ENCODE assay signal across 8 cellular contexts in the genomic region with DNA sequence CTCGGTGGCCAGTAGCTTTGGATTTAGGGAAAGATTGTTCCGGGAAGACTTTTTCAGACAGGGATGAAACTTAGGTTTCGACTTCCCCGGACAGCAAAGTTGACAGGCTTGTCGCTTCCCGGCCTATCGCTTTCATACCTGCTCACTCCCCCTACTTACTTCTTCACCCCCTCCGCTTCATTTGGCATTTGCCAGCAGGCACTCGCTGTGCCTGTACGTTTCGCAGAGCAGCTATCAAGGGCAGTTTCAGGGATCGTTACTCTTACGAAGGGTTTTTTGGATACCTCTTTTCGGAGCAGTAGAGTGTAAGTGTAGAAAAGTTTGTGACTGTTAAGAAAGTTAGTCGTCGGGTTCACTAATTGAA. TPM values are rescaled to one million over a fixed set of nuclear protein-coding genes. Genes with fewer than 3 reads are reported as not detected.
DNase-seq lines count a peak whose midpoint lies in the region; ATAC-seq and TF ChIP-seq lines count a peak whose summit lies in the region.
"Had no signal": no experiment of that assay in that cellular context is flagged by ENCODE, and none has a peak within 500 bp of the region (broad histone marks: within the 10 kb centered on the region; RNA-seq: fewer than 3 reads in every experiment).

No MANE protein-coding gene starts in this region.

- intact Hi-C loops in left cardiac atrium (cut with DNase I): no loop called here

- peak overlapping the region; percentile 55 to 75 (median 64) for H3K4me3 ChIP-seq in skin epidermis

- in situ Hi-C loops in GM18951 (cut with MboI; ENCODE audit: low sequenced_read_pairs, unreplicated experiment): no loop called here

- peak; percentile 20 for DNase-seq in NCI-H146 (lab: John Stamatoyannopoulos, UW)
- DNase-seq in activated effector memory CD4-positive, alpha-beta T cell treated with Interleukin-2 at 50 U/mL for 16 hours: peak; percentile 9
- peak; percentile 26 for DNase-seq in left cardiac atrium
- no peak for DNase-seq in NCI-H524 treated with DMSO at 0.1 percent for 48 hours (lab: John Stamatoyannopoulos, UW)

- peak; percentile 33 for TF ChIP-seq POLR2A in GM18951 (IDR thresholded peaks at IDR 0.05; ENCODE audit: extremely low read depth, insufficient read depth, insufficient read length)

- H3K27ac ChIP-seq in skin epidermis: peak overlapping the region; percentile 4 to 96 (median 85)

- ATAC-seq in left cardiac atrium: peak in 1 of 2 donors; percentile 21
- ATAC-seq in GM21737 (IDR thresholded peaks at IDR 0.05; ENCODE audit: unreplicated experiment): no peak

RNA-seq across cellular contexts. Expression of a gene that starts 0.4 kb away (rescaled TPM):
- total RNA-seq in left cardiac atrium: 10 to 100 TPM; 21.7 to 22.6 TPM

RNA-seq across cellular contexts. Expression of a gene that starts 0.8 kb away (rescaled TPM):
- 10 to 100 TPM in 1 of 2 donors, 1 to 10 TPM in 1; 7.7 to 10.3 TPM for total RNA-seq in left cardiac atrium

RNA-seq across cellular contexts. Expression of a gene that starts 58.9 kb away (rescaled TPM):
- 1 to 10 TPM; 1.1 to 1.6 TPM for total RNA-seq in left cardiac atrium
- total RNA-seq: subcutaneous adipose tissue had no signal
